In the genomic region with DNA sequence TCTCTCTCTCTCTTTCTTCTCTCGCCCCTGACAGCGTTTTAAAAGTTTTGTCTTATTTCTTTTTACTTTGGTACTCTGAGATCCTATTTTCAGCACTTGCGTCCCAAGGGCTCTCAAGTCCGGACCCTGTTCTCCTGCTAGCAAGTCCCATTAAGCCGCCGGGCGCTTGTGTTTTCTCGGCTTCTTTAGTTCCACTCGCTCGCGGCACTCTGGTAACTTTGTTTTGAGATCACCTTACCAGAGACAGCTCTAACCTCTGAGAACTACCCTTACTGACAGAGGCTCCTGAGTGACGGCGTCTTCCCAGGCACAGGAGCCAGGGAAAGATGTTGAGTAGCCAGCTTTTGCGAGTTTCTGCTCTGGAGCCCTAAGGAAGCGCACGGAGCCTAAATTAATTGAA, we compare ENCODE assay signal across 16 cellular contexts. TPM values are rescaled to one million over a fixed set of nuclear protein-coding genes. Genes with fewer than 3 reads are reported as not detected.
A peak's percentile ranks its signal among the peaks of the same experiment; 100 is the strongest.
DNase-seq lines count a peak whose midpoint lies in the region; ATAC-seq and TF ChIP-seq lines count a peak whose summit lies in the region.
"Had no signal": no experiment of that assay in that cellular context is flagged by ENCODE, and none has a peak within 500 bp of the region (broad histone marks: within the 10 kb centered on the region; RNA-seq: fewer than 3 reads in every experiment).

No MANE protein-coding gene starts in this region.

- in situ Hi-C loops in brain microvascular endothelial cell (cut with HindIII; ENCODE audit: low pct_ligation_motif_present, low sequenced_read_pairs), result no loop called here

- TF ChIP-seq CTCF in HFF-Myc (IDR thresholded peaks at IDR 0.05; ENCODE audit: low read depth, low read length, missing control alignments) (no peak), brain microvascular endothelial cell (IDR thresholded peaks at IDR 0.05; ENCODE audit: low read depth, low read length, missing control alignments) (no peak), omental fat pad (IDR thresholded peaks at IDR 0.05) (no peak), upper lobe of left lung (IDR thresholded peaks at IDR 0.05) (no peak)

- H3K27ac ChIP-seq in brain microvascular endothelial cell, result no peak overlapping the region
- H3K27ac ChIP-seq in upper lobe of left lung, result no peak overlapping the region

- no peaks in the 10 kb centered on the region for H3K9me3 ChIP-seq in upper lobe of left lung

- no peak for TF ChIP-seq POLR2A in upper lobe of left lung (IDR thresholded peaks at IDR 0.05)

- no peaks in the 10 kb centered on the region for H3K4me1 ChIP-seq in upper lobe of left lung

- H3K27me3 ChIP-seq in brain microvascular endothelial cell (replicated peaks) (no peaks in the 10 kb centered on the region), upper lobe of left lung (no peaks in the 10 kb centered on the region)

- WGBS in upper lobe of left lung, 2 donors, result 20 to 25% methylated on average over 16 of the region's 16 CpGs

- TF ChIP-seq EP300 in upper lobe of left lung (IDR thresholded peaks at IDR 0.05), result no peak

- no peaks in the 10 kb centered on the region for H3K36me3 ChIP-seq in brain microvascular endothelial cell (replicated peaks)
- no peaks in the 10 kb centered on the region for H3K36me3 ChIP-seq in upper lobe of left lung

- H3K4me3 ChIP-seq in HFF-Myc (replicated peaks; ENCODE audit: low read depth, low read length) (peak overlapping the region; percentile 8; the same call in 1 of the 2 replicates), brain microvascular endothelial cell (ENCODE audit: low read depth, low read length) (peak overlapping the region; percentile 41), upper lobe of left lung (no peak overlapping the region)

- ATAC-seq in omental fat pad (ENCODE audit: low FRiP score) (no peak), upper lobe of left lung (ENCODE audit: low FRiP score in 2 of 2) (no peak), GM21367 (IDR thresholded peaks at IDR 0.05; ENCODE audit: unreplicated experiment) (no peak)
- ATAC-seq: natural killer cell treated with Interleukin-12 subunit alpha and Interleukin-12 subunit beta and Interleukin-15 and Interleukin-18, amount 100 ng/mL, for 72 hours; stimulated activated memory B cell treated with anti-CD40 and anti-IgM and Interleukin-4, amounts not matched to agents 10 μg/mL and 1 μg/mL and 100 μg/mL, for 72 hours had no signal

- DNase-seq in HFF-Myc (ENCODE audit: extremely low read depth, low read depth) (no peak), brain microvascular endothelial cell (no peak), iPS-NIHi11 (ENCODE audit: low spot score) (peak; percentile 41), retina (peak; percentile 62), MV-4-11 (lab: John Stamatoyannopoulos, UW) (no peak), omental fat pad (ENCODE audit: low spot score) (no peak), upper lobe of left lung (no peak)
- DNase-seq: activated naive CD8-positive, alpha-beta T cell treated with anti-CD3 and anti-CD28 coated beads, Interleukin-2, amount 10 ng/mL, durations not matched to agents 7 days and 5 days; C1 segment of cervical spinal cord; effector CD4-positive, alpha-beta T cell; NCI-H1048; stimulated activated CD4-positive, alpha-beta T cell treated with anti-CD3 and anti-CD28 coated beads, Interleukin-2, amount 100 ng/mL, for 24 hours had no signal

RNA-seq across cellular contexts. Expression of gene MYF5, which starts 2.7 kb away (rescaled TPM):
- not detected for total RNA-seq in omental fat pad
- not detected for total RNA-seq in upper lobe of left lung
- total RNA-seq: activated CD8-positive, alpha-beta memory T cell treated with anti-CD3 and anti-CD28 coated beads for 36 hours; activated naive CD8-positive, alpha-beta T cell treated with anti-CD3 and anti-CD28 coated beads, Interleukin-2, amount 10 ng/mL, durations not matched to agents 7 days and 5 days; natural killer cell treated with Interleukin-12 subunit alpha and Interleukin-12 subunit beta and Interleukin-15 and Interleukin-18, amount 100 ng/mL, for 72 hours had no signal

RNA-seq across cellular contexts. Expression of gene MYF6, which starts 6.6 kb away (rescaled TPM):
- total RNA-seq in omental fat pad, result under 1 TPM in 2 of 4 donors, not detected in 2; 0.37 to 0.44 TPM
- not detected for total RNA-seq in upper lobe of left lung
- total RNA-seq: activated CD8-positive, alpha-beta memory T cell treated with anti-CD3 and anti-CD28 coated beads for 36 hours; activated naive CD8-positive, alpha-beta T cell treated with anti-CD3 and anti-CD28 coated beads, Interleukin-2, amount 10 ng/mL, durations not matched to agents 7 days and 5 days; natural killer cell treated with Interleukin-12 subunit alpha and Interleukin-12 subunit beta and Interleukin-15 and Interleukin-18, amount 100 ng/mL, for 72 hours had no signal

Comparison
In these comparisons a context has a peak if more than half of its experiments do, and no peak if none do; other contexts are left out.
1. DNase-seq: peak in iPS-NIHi11 (single experiment) and retina (single experiment); none in HFF-Myc (single experiment), brain microvascular endothelial cell (single experiment), MV-4-11 (single experiment), omental fat pad (single experiment) and upper lobe of left lung (0 of 2).
2. H3K4me3 ChIP-seq: peak in HFF-Myc (single experiment) and brain microvascular endothelial cell (single experiment); none in upper lobe of left lung (0 of 4).